In the genomic region with DNA sequence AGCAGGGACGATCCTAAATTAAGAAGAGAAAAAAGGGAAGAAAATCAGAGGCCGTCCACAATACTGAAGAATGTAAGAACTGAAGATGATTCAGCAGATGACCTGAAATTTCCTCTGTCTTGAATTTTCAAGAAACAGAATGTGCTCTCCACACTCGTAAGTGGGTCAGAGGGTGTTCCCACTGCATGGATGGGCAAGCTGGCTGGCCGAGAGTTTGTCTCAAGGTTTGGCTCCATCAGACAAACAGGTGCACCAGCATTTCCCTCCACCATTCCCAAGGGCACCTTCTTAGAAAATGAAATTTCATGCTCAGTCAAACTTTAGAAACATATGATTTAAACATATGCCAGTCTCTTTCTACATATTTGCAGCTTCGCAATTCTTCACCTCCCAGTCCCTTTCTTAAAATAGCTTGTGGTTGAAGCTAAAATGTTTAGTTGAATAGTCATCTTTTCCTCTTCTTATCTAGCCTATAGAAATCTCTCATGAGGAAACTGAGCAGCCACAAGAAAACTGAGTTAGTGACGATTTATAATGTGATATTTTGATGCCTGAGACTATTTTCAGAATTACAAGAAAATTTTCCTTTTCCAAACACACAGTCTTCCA, we compare ENCODE assay signal across 19 cellular contexts.
A peak's percentile ranks its signal among the peaks of the same experiment; 100 is the strongest.
DNase-seq lines count a peak whose midpoint lies in the region; ATAC-seq and TF ChIP-seq lines count a peak whose summit lies in the region.
"Had no signal": no experiment of that assay in that cellular context is flagged by ENCODE, and none has a peak within 500 bp of the region (broad histone marks: within the 10 kb centered on the region; RNA-seq: fewer than 3 reads in every experiment).

No MANE protein-coding gene starts in this region.

- no peaks in the 10 kb centered on the region for H3K27me3 ChIP-seq in gastrocnemius medialis
- no peaks in the 10 kb centered on the region for H3K27me3 ChIP-seq in aorta (ENCODE audit: control insufficient read depth in 1 of 2, insufficient read depth in 2 of 2, low read length in 1 of 2)
- H3K27me3 ChIP-seq: ascending aorta, gastroesophageal sphincter, MG63, SJCRH30 had no signal

- no peak for TF ChIP-seq POLR2A in gastrocnemius medialis (IDR thresholded peaks at IDR 0.05)

- no peak for TF ChIP-seq CTCF in gastrocnemius medialis (IDR thresholded peaks at IDR 0.05 in 4 of 5, conservative IDR thresholded peaks at IDR 0.05 in 1 of 5)

- H3K4me1 ChIP-seq in gastrocnemius medialis: peaks cover 9 to 43% of the 10 kb centered on the region in 2 donors
- H3K4me1 ChIP-seq in aorta (ENCODE audit: control insufficient read depth in 1 of 2, insufficient read depth in 2 of 2, low read length in 2 of 2): no peaks in the 10 kb centered on the region
- H3K4me1 ChIP-seq: ascending aorta, gastroesophageal sphincter, SJCRH30 had no signal

- H3K9me3 ChIP-seq in gastrocnemius medialis (no peaks in the 10 kb centered on the region), aorta (ENCODE audit: control insufficient read depth, low read length) (peaks cover 2% of the 10 kb centered on the region)
- H3K9me3 ChIP-seq: ascending aorta, MG63, SJCRH30 had no signal

- intact Hi-C loops in gastrocnemius medialis (cut with DNase I; ENCODE audit: low total_unique reads) (no loop called here), aorta (cut with DNase I) (no loop called here)

- in situ Hi-C loops in gastrocnemius medialis (cut with MboI; ENCODE audit: low sequenced_read_pairs in 4 of 4): no loop called here

- ATAC-seq in gastrocnemius medialis (peak; percentile 79 to 85), GM18511 (IDR thresholded peaks at IDR 0.05; ENCODE audit: unreplicated experiment) (no peak), HG03097 (IDR thresholded peaks at IDR 0.05; ENCODE audit: low FRiP score, unreplicated experiment) (no peak), aorta (ENCODE audit: low FRiP score) (no peak), HG03025 (IDR thresholded peaks at IDR 0.05; ENCODE audit: low FRiP score, unreplicated experiment) (no peak)
- ATAC-seq: gastroesophageal sphincter had no signal

- WGBS in aorta, 2 donors: 57% methylated on average over 6 of the region's 6 CpGs

- peak overlapping the region in 3 of 4 donors; percentile 30 to 65 (median 53) for H3K27ac ChIP-seq in gastrocnemius medialis
- H3K27ac ChIP-seq in aorta (ENCODE audit: low read depth in 1 of 2, low read length in 2 of 2): no peak overlapping the region
- H3K27ac ChIP-seq: ascending aorta, C4-2B, gastroesophageal sphincter, SJCRH30 had no signal

- H3K36me3 ChIP-seq in gastrocnemius medialis: no peaks in the 10 kb centered on the region
- no peaks in the 10 kb centered on the region for H3K36me3 ChIP-seq in aorta (ENCODE audit: control insufficient read depth in 1 of 2, insufficient read depth in 2 of 2, low read length in 1 of 2)
- H3K36me3 ChIP-seq: ascending aorta, MG63, SJCRH30 had no signal

- peak; percentile 35 for DNase-seq in CD1c-positive myeloid dendritic cell (ENCODE audit: extremely low spot score)
- DNase-seq in NOMO-1 treated with DMSO at 0.1 percent for 48 hours (lab: John Stamatoyannopoulos, UW; ENCODE audit: unreplicated experiment): peak; percentile 70
- peak; percentile 24 for DNase-seq in fibroblast of gingiva (ENCODE audit: low read depth)
- DNase-seq in gastrocnemius medialis: peak; percentile 70 to 71
- no peak for DNase-seq in aorta
- DNase-seq: activated CD4-positive, alpha-beta memory T cell treated with anti-CD3 and anti-CD28 coated beads for 36 hours; DMS79 treated with DMSO at 0.1 percent for 48 hours; effector CD4-positive, alpha-beta T cell; HFFc6; immature natural killer cell; mesendoderm; MG63; SJCRH30 had no signal

- H3K4me3 ChIP-seq in gastrocnemius medialis (no peak overlapping the region), aorta (ENCODE audit: low read length in 2 of 2) (no peak overlapping the region)
- H3K4me3 ChIP-seq: ascending aorta, gastroesophageal sphincter, MG63, SJCRH30 had no signal

Comparison
In these comparisons a context has a peak if more than half of its experiments do, and no peak if none do; other contexts are left out.
1. DNase-seq: peak in CD1c-positive myeloid dendritic cell (single experiment), NOMO-1 treated with DMSO at 0.1 percent for 48 hours (single experiment), fibroblast of gingiva (single experiment) and gastrocnemius medialis (2 of 2); none in aorta (0 of 2).
2. ATAC-seq: peak in gastrocnemius medialis (2 of 2); none in GM18511 (single experiment), HG03097 (single experiment), aorta (single experiment) and HG03025 (single experiment).
3. H3K27ac ChIP-seq: peak in gastrocnemius medialis (3 of 4); none in aorta (0 of 2).